8 cellular contexts compared by ENCODE assay signal in the genomic region with DNA sequence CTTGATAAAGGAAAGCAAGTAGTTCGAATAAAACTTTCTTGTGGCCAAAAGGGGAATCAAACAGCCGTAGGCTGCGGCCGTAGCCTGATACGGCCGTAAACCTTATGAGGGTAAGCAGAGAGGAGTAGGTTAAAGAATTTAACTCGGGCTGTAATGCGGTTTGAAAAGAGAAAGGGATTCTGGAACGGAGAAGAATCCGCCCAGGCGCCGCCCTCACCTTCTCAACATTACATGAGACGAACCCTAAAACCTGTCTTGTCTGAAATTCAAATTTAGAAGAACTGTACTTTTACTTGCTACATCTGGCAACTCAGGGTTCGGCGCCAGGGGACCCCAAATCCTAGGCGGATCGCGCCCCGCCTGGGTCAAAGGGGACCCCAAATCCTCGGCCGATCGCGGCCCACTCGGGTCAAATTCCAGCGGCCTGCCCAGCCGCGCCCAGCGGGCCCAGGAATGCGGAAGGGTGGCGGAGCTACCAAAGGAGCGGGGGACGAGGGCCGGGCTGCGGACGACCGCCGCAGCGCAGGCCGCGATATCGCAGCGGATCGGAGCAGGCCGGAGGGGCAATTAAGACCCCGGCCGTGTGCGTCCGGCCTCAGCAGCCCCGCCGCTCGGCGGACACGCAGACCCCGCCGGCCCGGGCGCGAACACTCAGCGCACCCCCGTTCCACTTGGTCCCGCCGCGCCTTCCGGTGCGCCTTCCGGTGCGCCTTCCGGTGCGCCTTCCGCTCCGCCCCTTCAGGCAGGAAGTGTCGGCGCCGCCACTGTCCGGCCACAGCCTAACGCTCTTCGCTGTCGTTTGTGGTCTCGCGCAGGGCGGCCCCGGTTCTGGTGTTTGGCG. TPM values are rescaled to one million over a fixed set of nuclear protein-coding genes. Genes with fewer than 3 reads are reported as not detected.
DNase-seq lines count a peak whose midpoint lies in the region; ATAC-seq and TF ChIP-seq lines count a peak whose summit lies in the region.

A gene (plus strand): TSS at position 741 of the 841 bp plus-strand sequence. CDS start 10,766 bp downstream, outside the sequence.

- H3K27me3 ChIP-seq in upper lobe of right lung, result no peaks in the 10 kb centered on the region

- H3K4me1 ChIP-seq in upper lobe of right lung, result peaks cover 43% of the 10 kb centered on the region

- ATAC-seq in upper lobe of right lung, result peak; percentile 95

- peaks cover 26% of the 10 kb centered on the region for H3K36me3 ChIP-seq in upper lobe of right lung

- TF ChIP-seq CTCF in LNCaP clone FGC (IDR thresholded peaks at IDR 0.05; ENCODE audit: control insufficient read depth, extremely low read depth, insufficient read depth), result 0 out of 2 replicates have a peak, but pooled peaks have one; percentile 9
- TF ChIP-seq CTCF in upper lobe of right lung (IDR thresholded peaks at IDR 0.05), result no peak

- peak within 1 kb of the TSS; percentile 85 for H3K4me3 ChIP-seq in LNCaP clone FGC (ENCODE audit: low read depth, low read length)
- H3K4me3 ChIP-seq in upper lobe of right lung, result peak within 1 kb of the TSS; percentile 94

- DNase-seq in GM03348 (ENCODE audit: low spot score) (peak; percentile 89), GOT3 (lab: John Stamatoyannopoulos, UW) (peak; percentile 43), LNCaP clone FGC (ENCODE audit: low read depth) (no peak), SW 1271 (lab: John Stamatoyannopoulos, UW) (peak; percentile 8 to 67), cardiac septum (ENCODE audit: low spot score) (peak; percentile 93), posterior cingulate gyrus (peak; percentile 69 to 96 (median 76)), upper lobe of right lung (peak; percentile 94)
- DNase-seq in activated naive CD8-positive, alpha-beta T cell treated with anti-CD3 and anti-CD28 coated beads, Interleukin-2, amount 50 U/mL, for 16 hours (ENCODE audit: low read depth, low spot score), result peak; percentile 38

- H3K27ac ChIP-seq in upper lobe of right lung, result peak within 1 kb of the TSS; percentile 100

- no peaks in the 10 kb centered on the region for H3K9me3 ChIP-seq in upper lobe of right lung

- intact Hi-C loops in cardiac septum (cut with DNase I), result loop anchor here (5.0 to 10.0 kb wide), 3 partner anchors 191 to 513 kb away; a partner anchor contains a TSS
- intact Hi-C loops in posterior cingulate gyrus (cut with DNase I), result no loop called here
- intact Hi-C loops in upper lobe of right lung (cut with DNase I), result no loop called here

RNA-seq across cellular contexts. Expression of the gene that starts here (rescaled TPM):
- total RNA-seq in cardiac septum, result 228 TPM
- 368 TPM for total RNA-seq in upper lobe of right lung
